23 cellular contexts compared by ENCODE assay signal in the genomic region with DNA sequence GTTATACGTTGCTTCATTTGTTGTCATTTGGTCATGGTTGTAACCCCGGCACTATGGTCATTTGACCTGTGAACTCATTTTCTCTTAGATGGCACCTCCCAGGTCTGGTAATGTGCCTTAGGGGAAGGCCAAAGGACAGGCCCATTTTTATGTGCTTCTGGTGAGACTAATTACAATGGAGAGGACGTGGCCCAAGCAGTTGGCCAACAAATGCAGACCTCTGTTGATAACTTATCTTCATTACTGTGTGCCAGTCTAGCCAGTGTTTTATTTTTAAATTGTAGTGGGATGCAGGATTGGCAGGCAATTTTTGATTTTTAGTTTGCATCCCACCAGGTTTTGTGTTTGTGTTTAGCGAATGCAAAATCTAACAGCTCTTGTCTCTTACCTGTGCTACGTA.
DNase-seq lines count a peak whose midpoint lies in the region; ATAC-seq and TF ChIP-seq lines count a peak whose summit lies in the region.
"Had no signal": no experiment of that assay in that cellular context is flagged by ENCODE, and none has a peak within 500 bp of the region (broad histone marks: within the 10 kb centered on the region; RNA-seq: fewer than 3 reads in every experiment).

No MANE protein-coding gene starts in this region.

- no peak overlapping the region for H2AK5ac ChIP-seq in trophoblast cell (ENCODE audit: low read length)

- intact Hi-C loops in Right ventricle myocardium superior (cut with DNase I) (no loop called here), Right ventricle myocardium inferior (cut with DNase I) (no loop called here), left ventricle myocardium inferior (cut with micrococcal nuclease) (no loop called here)
- intact Hi-C loops in activated T-helper 2 cell treated with anti-CD3 and anti-CD28 coated beads, Interferon-gamma antibody, Interleukin-2, Interleukin-4, amounts not matched to agents 10 μg/mL and 5 μg/mL and 100 μg/mL, durations not matched to agents 14 hours and 24 hours and 36 hours (cut with micrococcal nuclease): no loop called here

- H3K27me3 ChIP-seq in left ventricle myocardium inferior (ENCODE audit: low read depth) (no peaks in the 10 kb centered on the region), right atrium auricular region (no peaks in the 10 kb centered on the region), trophoblast cell (ENCODE audit: insufficient read depth, low read length) (no peaks in the 10 kb centered on the region)
- H3K27me3 ChIP-seq: BE2C; BLaER1 treated with 17β-estradiol and CSF1 and Interleukin-3, amounts not matched to agents 10 nM and 100 nM had no signal

- H3K4me1 Mint-ChIP-seq in activated T-helper 2 cell treated with anti-CD3 and anti-CD28 coated beads, Interferon-gamma antibody, Interleukin-2, Interleukin-4, amounts not matched to agents 10 μg/mL and 5 μg/mL and 100 μg/mL, durations not matched to agents 14 hours and 24 hours and 36 hours (ENCODE audit: low read depth): no peaks in the 10 kb centered on the region
- H3K4me1 Mint-ChIP-seq: CD8-positive, alpha-beta memory T cell had no signal

- no peak overlapping the region for H2BK120ac ChIP-seq in trophoblast cell (ENCODE audit: insufficient read depth, low read length, poor library complexity)

- H3K18ac ChIP-seq in trophoblast cell (ENCODE audit: low read length): no peak overlapping the region

- no peak overlapping the region for H3K4me3 Mint-ChIP-seq in activated T-helper 2 cell treated with anti-CD3 and anti-CD28 coated beads, Interferon-gamma antibody, Interleukin-2, Interleukin-4, amounts not matched to agents 10 μg/mL and 5 μg/mL and 100 μg/mL, durations not matched to agents 14 hours and 24 hours and 36 hours (ENCODE audit: low read depth)
- H3K4me3 Mint-ChIP-seq: CD14-positive monocyte; CD4-positive, alpha-beta T cell; CD8-positive, alpha-beta memory T cell had no signal

- H3K36me3 Mint-ChIP-seq in activated T-helper 2 cell treated with anti-CD3 and anti-CD28 coated beads, Interferon-gamma antibody, Interleukin-2, Interleukin-4, amounts not matched to agents 10 μg/mL and 5 μg/mL and 100 μg/mL, durations not matched to agents 14 hours and 24 hours and 36 hours (ENCODE audit: low read depth): no peaks in the 10 kb centered on the region
- H3K36me3 Mint-ChIP-seq: CD14-positive monocyte; CD8-positive, alpha-beta memory T cell had no signal

- H3K4me1 ChIP-seq in left ventricle myocardium inferior (peaks cover 6% of the 10 kb centered on the region), right atrium auricular region (no peaks in the 10 kb centered on the region), trophoblast cell (ENCODE audit: control insufficient read depth in 1 of 2, insufficient read depth in 2 of 2, low read length in 2 of 2) (peaks cover 0 to 5% of the 10 kb centered on the region in 2 experiments)
- H3K4me1 ChIP-seq: BE2C had no signal

- WGBS in trophoblast cell (ENCODE audit: extremely low coverage, insufficient coverage, insufficient read length): no CpG with 5 or more reads among the region's 5 CpGs

- no peak overlapping the region for H4K8ac ChIP-seq in trophoblast cell (ENCODE audit: low read depth, low read length)

- H3K23ac ChIP-seq in trophoblast cell (ENCODE audit: low read length): no peak overlapping the region

- H4K12ac ChIP-seq in trophoblast cell (ENCODE audit: low read depth, low read length): no peak overlapping the region

- H3K4me3 ChIP-seq in left ventricle myocardium inferior (no peak overlapping the region), right atrium auricular region (no peak overlapping the region), trophoblast cell (ENCODE audit: low read depth, low read length) (no peak overlapping the region)
- H3K4me3 ChIP-seq: A549; BLaER1 treated with 17β-estradiol and CSF1 and Interleukin-3, amounts not matched to agents 10 nM and 100 nM; GM12878; GM23248 had no signal

- no peak overlapping the region for H2AFZ ChIP-seq in trophoblast cell (ENCODE audit: insufficient read depth, low read length, poor library complexity)

- peak overlapping the region; percentile 24 for H3K9ac ChIP-seq in trophoblast cell (ENCODE audit: low read length)
- H3K9ac ChIP-seq: BLaER1 treated with 17β-estradiol and CSF1 and Interleukin-3, amounts not matched to agents 10 nM and 100 nM; GM23248 had no signal

- H2BK12ac ChIP-seq in trophoblast cell (ENCODE audit: low read length): peak overlapping the region; percentile 46

- H3K79me1 ChIP-seq in trophoblast cell (ENCODE audit: low read length): peaks cover 5% of the 10 kb centered on the region

- H3K36me3 ChIP-seq in left ventricle myocardium inferior: no peaks in the 10 kb centered on the region
- H3K36me3 ChIP-seq in right atrium auricular region: no peaks in the 10 kb centered on the region
- no peaks in the 10 kb centered on the region for H3K36me3 ChIP-seq in trophoblast cell (ENCODE audit: control insufficient read depth in 1 of 2, insufficient read depth in 2 of 2, low read length in 2 of 2)
- H3K36me3 ChIP-seq: BE2C; BLaER1 treated with 17β-estradiol and CSF1 and Interleukin-3, amounts not matched to agents 10 nM and 100 nM had no signal

- H3K27ac Mint-ChIP-seq in activated T-helper 2 cell treated with anti-CD3 and anti-CD28 coated beads, Interferon-gamma antibody, Interleukin-2, Interleukin-4, amounts not matched to agents 10 μg/mL and 5 μg/mL and 100 μg/mL, durations not matched to agents 14 hours and 24 hours and 36 hours: no peak overlapping the region
- H3K27ac Mint-ChIP-seq: CD14-positive monocyte; CD4-positive, alpha-beta T cell; CD8-positive, alpha-beta memory T cell had no signal

- H3K79me2 ChIP-seq in trophoblast cell (ENCODE audit: control insufficient read depth, insufficient read depth, low read length, poor library complexity): no peaks in the 10 kb centered on the region

- H2BK5ac ChIP-seq in trophoblast cell (ENCODE audit: low read depth, low read length, poor library complexity): no peak overlapping the region

- H3K27me3 Mint-ChIP-seq in activated T-helper 2 cell treated with anti-CD3 and anti-CD28 coated beads, Interferon-gamma antibody, Interleukin-2, Interleukin-4, amounts not matched to agents 10 μg/mL and 5 μg/mL and 100 μg/mL, durations not matched to agents 14 hours and 24 hours and 36 hours (ENCODE audit: low read depth): peaks cover 12% of the 10 kb centered on the region
- H3K27me3 Mint-ChIP-seq: CD4-positive, alpha-beta T cell had no signal

- no peaks in the 10 kb centered on the region for H3K9me3 ChIP-seq in left ventricle myocardium inferior (replicated peaks)
- H3K9me3 ChIP-seq in right atrium auricular region: no peaks in the 10 kb centered on the region
- no peaks in the 10 kb centered on the region for H3K9me3 ChIP-seq in trophoblast cell (ENCODE audit: insufficient read depth, low read depth, low read length)
- H3K9me3 ChIP-seq: A549; BE2C; BLaER1 treated with 17β-estradiol and CSF1 and Interleukin-3, amounts not matched to agents 10 nM and 100 nM had no signal

- no peaks in the 10 kb centered on the region for H3K9me3 Mint-ChIP-seq in activated T-helper 2 cell treated with anti-CD3 and anti-CD28 coated beads, Interferon-gamma antibody, Interleukin-2, Interleukin-4, amounts not matched to agents 10 μg/mL and 5 μg/mL and 100 μg/mL, durations not matched to agents 14 hours and 24 hours and 36 hours
- H3K9me3 Mint-ChIP-seq: CD14-positive monocyte; CD4-positive, alpha-beta T cell; CD8-positive, alpha-beta memory T cell had no signal

- no peak overlapping the region for H3K4me2 ChIP-seq in trophoblast cell (ENCODE audit: low read length)
- H3K4me2 ChIP-seq: A549; BLaER1 treated with 17β-estradiol and CSF1 and Interleukin-3, amounts not matched to agents 10 nM and 100 nM had no signal

- ATAC-seq in Right ventricle myocardium superior (ENCODE audit: poor library complexity) (peak; percentile 53), Right ventricle myocardium inferior (no peak)
- ATAC-seq: A549, GM12878 had no signal

- H3K27ac ChIP-seq in left ventricle myocardium inferior (replicated peaks) (peak overlapping the region; percentile 1), right atrium auricular region (peak overlapping the region in 1 of 2 donors; percentile 18), trophoblast cell (ENCODE audit: low read depth, low read length) (no peak overlapping the region)
- H3K27ac ChIP-seq: 22Rv1; A549; BLaER1 treated with 17β-estradiol and CSF1 and Interleukin-3, amounts not matched to agents 10 nM and 100 nM; GM23248 had no signal

- H3K4ac ChIP-seq in trophoblast cell (ENCODE audit: low read depth, low read length): no peak overlapping the region

- H3K14ac ChIP-seq in trophoblast cell (ENCODE audit: low read length): no peak overlapping the region

- DNase-seq in Right ventricle myocardium superior (no peak), Right ventricle myocardium inferior (ENCODE audit: missing footprints) (no peak), left ventricle myocardium inferior (no peak), right atrium auricular region (ENCODE audit: low spot score) (no peak), trophoblast cell (no peak)
- DNase-seq in activated T-helper 2 cell treated with anti-CD3 and anti-CD28 coated beads, Interferon-gamma antibody, Interleukin-2, Interleukin-4, amounts not matched to agents 10 μg/mL and 5 μg/mL and 100 μg/mL, durations not matched to agents 14 hours and 24 hours and 36 hours (ENCODE audit: low spot score): no peak
- DNase-seq: ACHN; AML-193; BE2C; CD4-positive, alpha-beta T cell; CD8-positive, alpha-beta memory T cell; DMS 273 treated with DMSO at 0.1 percent for 48 hours; DMS79; EL; GDM1; GM23248; H7; HCEC 1CT had no signal

- no peak overlapping the region for H4K91ac ChIP-seq in trophoblast cell (ENCODE audit: low read depth, low read length)

- TF ChIP-seq CTCF in left ventricle myocardium inferior (IDR thresholded peaks at IDR 0.05; ENCODE audit: borderline replicate concordance) (no peak), right atrium auricular region (IDR thresholded peaks at IDR 0.05) (no peak)
